2 cellular contexts compared by ENCODE assay signal in genomic region chr22:43829904-43830851, GRCh38.
TF ChIP-seq lines count a peak whose summit lies in the region.

No MANE protein-coding gene starts in this region.

TF ChIP-seq in liver, 16 proteins besides CTCF, POLR2A, EP300 and RAD21:
- TF ChIP-seq HNF4A (conservative IDR thresholded peaks at IDR 0.05) (peak in 1 of 2 donors; percentile 48), NR2F2 (IDR thresholded peaks at IDR 0.05) (no peak), RXRA (IDR thresholded peaks at IDR 0.05) (peak in 1 of 2 donors; percentile 49)

TF ChIP-seq in HepG2, 621 proteins besides CTCF, POLR2A, EP300 and RAD21:
- TF ChIP-seq CENPX (CRISPR knock-in tag; IDR thresholded peaks at IDR 0.05) = no peak
- no peak for TF ChIP-seq ZNF143 (CRISPR knock-in tag; IDR thresholded peaks at IDR 0.05)
- TF ChIP-seq PRPF4 (IDR thresholded peaks at IDR 0.05; ENCODE audit: low read depth, low read length, poor library complexity, severe bottlenecking) = no peak
